8 cellular contexts compared by ENCODE assay signal in genomic region chr17:42798383-42799380, GRCh38. TPM values are rescaled to one million over a fixed set of nuclear protein-coding genes. Genes with fewer than 3 reads are reported as not detected.
DNase-seq lines count a peak whose midpoint lies in the region; ATAC-seq, FAIRE-seq and TF ChIP-seq lines count a peak whose summit lies in the region.

A gene with protein sequence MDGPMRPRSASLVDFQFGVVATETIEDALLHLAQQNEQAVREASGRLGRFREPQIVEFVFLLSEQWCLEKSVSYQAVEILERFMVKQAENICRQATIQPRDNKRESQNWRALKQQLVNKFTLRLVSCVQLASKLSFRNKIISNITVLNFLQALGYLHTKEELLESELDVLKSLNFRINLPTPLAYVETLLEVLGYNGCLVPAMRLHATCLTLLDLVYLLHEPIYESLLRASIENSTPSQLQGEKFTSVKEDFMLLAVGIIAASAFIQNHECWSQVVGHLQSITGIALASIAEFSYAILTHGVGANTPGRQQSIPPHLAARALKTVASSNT (plus strand): TSS chr17:42798861. CDS start chr17:42799068, 207 bp downstream.
A gene with protein sequence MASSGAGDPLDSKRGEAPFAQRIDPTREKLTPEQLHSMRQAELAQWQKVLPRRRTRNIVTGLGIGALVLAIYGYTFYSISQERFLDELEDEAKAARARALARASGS (minus strand): TSS chr17:42798704. CDS start chr17:42798681, 23 bp downstream.

- H3K9me3 ChIP-seq in WERI-Rb-1 (ENCODE audit: severe bottlenecking), result peaks cover 8% of the 10 kb centered on the region

- DNase-seq in GM04503 (ENCODE audit: low read depth), result peak; percentile 47
- peak; percentile 33 for DNase-seq in NCI-H2107 treated with DMSO at 0.1 percent for 48 hours (lab: John Stamatoyannopoulos, UW; ENCODE audit: unreplicated experiment)
- peak; percentile 97 for DNase-seq in WERI-Rb-1
- peak; percentile 67 for DNase-seq in bronchial epithelial cell (ENCODE audit: low read depth)
- peak; percentile 97 for DNase-seq in iPS-NIHi11 (ENCODE audit: low spot score)

- H3K4me3 ChIP-seq in WERI-Rb-1 (ENCODE audit: low read depth, low read length) (peak within 1 kb of the TSS; percentile 94), bronchial epithelial cell (ENCODE audit: low read depth, low read length) (peak within 1 kb of the TSS; percentile 76), skin epidermis (peak within 1 kb of the TSS; percentile 69 to 93 (median 79))

- H3K27ac ChIP-seq in WERI-Rb-1, result peak within 1 kb of the TSS; percentile 71
- peak within 1 kb of the TSS; percentile 35 to 86 (median 79) for H3K27ac ChIP-seq in skin epidermis

- H3K27me3 ChIP-seq in WERI-Rb-1 (ENCODE audit: insufficient read depth, low read depth, severe bottlenecking) (no peaks in the 10 kb centered on the region), bronchial epithelial cell (ENCODE audit: control insufficient read depth, insufficient read depth, low read length) (no peaks in the 10 kb centered on the region)

- TF ChIP-seq CTCF in WERI-Rb-1 (IDR thresholded peaks at IDR 0.05; ENCODE audit: low read depth, low read length), result no peak
- peak; percentile 17 for TF ChIP-seq CTCF in bronchial epithelial cell (IDR thresholded peaks at IDR 0.05; ENCODE audit: insufficient read depth, low read length, severe bottlenecking)

- H3K36me3 ChIP-seq in WERI-Rb-1 (peaks cover 18% of the 10 kb centered on the region), bronchial epithelial cell (ENCODE audit: control insufficient read depth, insufficient read depth, low read length) (peaks cover 4% of the 10 kb centered on the region)

- ATAC-seq in HG02588 (IDR thresholded peaks at IDR 0.05; ENCODE audit: unreplicated experiment) (peak; percentile 76), GM21367 (IDR thresholded peaks at IDR 0.05; ENCODE audit: unreplicated experiment) (no peak)

- no peak for FAIRE-seq in bronchial epithelial cell (lab: Jason Lieb, UNC)

RNA-seq across cellular contexts. Expression of the first gene that starts in this region (rescaled TPM):
- total RNA-seq in bronchial epithelial cell, result not detected in 2 replicates

RNA-seq across cellular contexts. Expression of the second gene that starts in this region (rescaled TPM):
- total RNA-seq in bronchial epithelial cell, result 59.8 and 69.6 TPM in 2 replicates

Comparison
In these comparisons a context has a peak if more than half of its experiments do, and no peak if none do; other contexts are left out.
1. DNase-seq: peak in every context shown above with its lines; median percentile 97 in WERI-Rb-1; 97 in iPS-NIHi11; 67 in bronchial epithelial cell; 47 in GM04503; 33 in NCI-H2107 treated with DMSO at 0.1 percent for 48 hours.